ENCODE assay signal across 25 cellular contexts in genomic region chr10:28644647-28645046, GRCh38.
"Had no signal": no experiment of that assay in that cellular context is flagged by ENCODE, and none has a peak within 500 bp of the region (broad histone marks: within the 10 kb centered on the region; RNA-seq: fewer than 3 reads in every experiment).

No MANE protein-coding gene starts in this region.

- H3K9ac ChIP-seq: parathyroid adenoma had no signal

- H3K4me3 ChIP-seq: colonic mucosa, left ventricle myocardium inferior, lower lobe of right lung, prostate gland, right lobe of liver, skin epidermis, stomach, thoracic aorta, transverse colon had no signal

- H3K4me1 ChIP-seq: colonic mucosa, foreskin keratinocyte, left ventricle myocardium inferior, lower lobe of right lung, parathyroid adenoma, prostate gland, right lobe of liver, stomach, transverse colon had no signal

- H3K27me3 ChIP-seq: colonic mucosa, foreskin keratinocyte, right lobe of liver, stomach, transverse colon had no signal

- H3K9me3 ChIP-seq: colonic mucosa, lower lobe of right lung, prostate gland, right lobe of liver had no signal

- FAIRE-seq: endothelial cell of umbilical vein, keratinocyte had no signal

- H3K79me2 ChIP-seq: parathyroid adenoma had no signal

- DNase-seq: colonic mucosa; effector CD4-positive, alpha-beta T cell; endodermal cell; erythroblast; foreskin keratinocyte; immature natural killer cell; left cardiac atrium; left ventricle myocardium inferior; lower lobe of right lung; naive B cell; right lobe of liver; stimulated activated CD4-positive, alpha-beta T cell treated with anti-CD3 and anti-CD28 coated beads, Interleukin-2, amount 100 ng/mL, for 24 hours; stimulated activated CD4-positive, alpha-beta T cell treated with anti-CD3 and anti-CD28 coated beads, Interleukin-4, amount 100 ng/mL, for 4 hours; stimulated activated naive CD4-positive, alpha-beta T cell; stomach; substantia nigra; transverse colon had no signal

- H2AFZ ChIP-seq: parathyroid adenoma had no signal

- H3K9me3 Mint-ChIP-seq: nephron had no signal

- H3K36me3 ChIP-seq: colonic mucosa, left ventricle myocardium inferior, lower lobe of right lung, prostate gland, right lobe of liver, stomach, thoracic aorta, transverse colon had no signal

- H3K36me3 Mint-ChIP-seq: immature natural killer cell, memory B cell, naive B cell had no signal

- H3K4me3 Mint-ChIP-seq: endodermal cell, immature natural killer cell, memory B cell, naive B cell, nephron had no signal

- ATAC-seq: foreskin keratinocyte, left cardiac atrium, lower lobe of right lung, right lobe of liver had no signal

- H3K4me1 Mint-ChIP-seq: endodermal cell, immature natural killer cell, memory B cell, naive B cell, nephron had no signal

- H3K27ac ChIP-seq: colonic mucosa, foreskin keratinocyte, left ventricle myocardium inferior, lower lobe of right lung, parathyroid adenoma, prostate gland, right lobe of liver, skin epidermis, stomach, thoracic aorta, transverse colon had no signal

- H3K27ac Mint-ChIP-seq: endodermal cell, immature natural killer cell, memory B cell, nephron had no signal
